ENCODE assay signal across 1 cellular context in the genomic region with DNA sequence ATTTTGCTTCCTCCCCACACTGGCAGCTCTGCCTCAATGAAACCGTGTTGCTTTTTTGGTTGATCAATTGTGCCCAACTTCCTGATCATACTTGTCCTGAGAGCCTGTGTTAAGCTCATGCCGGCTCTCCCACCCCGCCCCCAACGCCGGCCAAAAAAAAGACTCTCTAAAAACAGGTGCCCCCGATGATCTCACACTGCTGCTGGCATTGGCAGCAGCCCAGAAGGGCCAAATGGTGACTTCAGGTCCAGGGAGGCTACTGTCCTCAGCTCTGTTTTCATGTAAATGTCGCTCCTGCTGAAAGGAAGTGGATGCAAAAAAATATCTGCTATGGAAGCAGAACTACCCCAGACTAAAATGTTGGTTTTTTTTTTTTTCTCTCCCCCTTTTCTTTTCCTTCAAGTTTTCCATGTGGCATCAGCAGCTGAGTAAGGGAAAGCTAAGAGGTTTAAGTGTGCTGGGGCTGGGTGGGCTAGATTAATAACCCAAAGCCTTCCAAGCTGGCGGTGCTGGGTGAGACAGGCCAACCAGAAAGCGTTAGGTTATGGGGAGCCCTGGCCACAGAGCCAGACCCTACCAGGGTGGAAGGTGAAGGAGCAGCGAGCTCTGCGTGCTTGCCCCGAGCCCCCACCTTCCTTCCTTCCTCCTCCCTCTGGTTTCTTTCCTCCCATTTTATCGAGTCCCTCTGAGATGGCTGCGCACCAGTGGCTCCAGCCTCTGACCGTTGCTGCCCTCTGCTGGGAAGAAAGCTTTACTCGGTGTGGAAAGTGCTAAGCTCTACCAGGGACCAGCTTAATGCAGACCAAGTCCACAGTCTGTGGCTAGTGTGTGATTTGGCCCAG.
TF ChIP-seq lines count a peak whose summit lies in the region.

No MANE protein-coding gene starts in this region.

TF ChIP-seq in K562, 482 proteins besides CTCF, POLR2A, EP300 and RAD21 (continued from another document):
- TF ChIP-seq, protein P1, sequence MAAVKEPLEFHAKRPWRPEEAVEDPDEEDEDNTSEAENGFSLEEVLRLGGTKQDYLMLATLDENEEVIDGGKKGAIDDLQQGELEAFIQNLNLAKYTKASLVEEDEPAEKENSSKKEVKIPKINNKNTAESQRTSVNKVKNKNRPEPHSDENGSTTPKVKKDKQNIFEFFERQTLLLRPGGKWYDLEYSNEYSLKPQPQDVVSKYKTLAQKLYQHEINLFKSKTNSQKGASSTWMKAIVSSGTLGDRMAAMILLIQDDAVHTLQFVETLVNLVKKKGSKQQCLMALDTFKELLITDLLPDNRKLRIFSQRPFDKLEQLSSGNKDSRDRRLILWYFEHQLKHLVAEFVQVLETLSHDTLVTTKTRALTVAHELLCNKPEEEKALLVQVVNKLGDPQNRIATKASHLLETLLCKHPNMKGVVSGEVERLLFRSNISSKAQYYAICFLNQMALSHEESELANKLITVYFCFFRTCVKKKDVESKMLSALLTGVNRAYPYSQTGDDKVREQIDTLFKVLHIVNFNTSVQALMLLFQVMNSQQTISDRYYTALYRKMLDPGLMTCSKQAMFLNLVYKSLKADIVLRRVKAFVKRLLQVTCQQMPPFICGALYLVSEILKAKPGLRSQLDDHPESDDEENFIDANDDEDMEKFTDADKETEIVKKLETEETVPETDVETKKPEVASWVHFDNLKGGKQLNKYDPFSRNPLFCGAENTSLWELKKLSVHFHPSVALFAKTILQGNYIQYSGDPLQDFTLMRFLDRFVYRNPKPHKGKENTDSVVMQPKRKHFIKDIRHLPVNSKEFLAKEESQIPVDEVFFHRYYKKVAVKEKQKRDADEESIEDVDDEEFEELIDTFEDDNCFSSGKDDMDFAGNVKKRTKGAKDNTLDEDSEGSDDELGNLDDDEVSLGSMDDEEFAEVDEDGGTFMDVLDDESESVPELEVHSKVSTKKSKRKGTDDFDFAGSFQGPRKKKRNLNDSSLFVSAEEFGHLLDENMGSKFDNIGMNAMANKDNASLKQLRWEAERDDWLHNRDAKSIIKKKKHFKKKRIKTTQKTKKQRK (IDR thresholded peaks at IDR 0.05; ENCODE audit: borderline replicate concordance, low read depth, low read length), result no peak
- TF ChIP-seq SNRNP70 (optimal IDR thresholded peaks at IDR 0.05; ENCODE audit: low read depth, low read length) (no peak), MYC (IDR thresholded peaks at IDR 0.05; ENCODE audit: low read depth, low read length) (no peak), MYC (CRISPR knock-in tag; IDR thresholded peaks at IDR 0.05; ENCODE audit: borderline replicate concordance, low read depth) (no peak), HOXB6 (CRISPR knock-in tag; IDR thresholded peaks at IDR 0.05; ENCODE audit: borderline replicate concordance) (no peak), TOE1 (IDR thresholded peaks at IDR 0.05; ENCODE audit: borderline replicate concordance) (no peak), TOE1 (CRISPR knock-in tag; IDR thresholded peaks at IDR 0.05; ENCODE audit: borderline replicate concordance, low read depth) (no peak), NELFE (IDR thresholded peaks at IDR 0.05; ENCODE audit: insufficient read depth, insufficient read length) (no peak), RUNX1 (IDR thresholded peaks at IDR 0.05; ENCODE audit: low read depth) (no peak), ZNF586 (CRISPR knock-in tag; conservative IDR thresholded peaks at IDR 0.05) (no peak), YY1 (IDR thresholded peaks at IDR 0.05; ENCODE audit: borderline replicate concordance in 1 of 3, control insufficient read depth in 1 of 3, extremely low read depth in 1 of 3, insufficient read depth in 3 of 3, insufficient read length in 1 of 3, insufficient replicate concordance in 2 of 3, low read depth in 1 of 3, low read length in 2 of 3) (peak in 2 of 3 experiments; percentile 74 to 86), ZZZ3 (IDR thresholded peaks at IDR 0.05) (no peak), MCM5 (IDR thresholded peaks at IDR 0.05; ENCODE audit: low read depth) (no peak), MAZ (CRISPR knock-in tag; conservative IDR thresholded peaks at IDR 0.05 in 1 of 2, IDR thresholded peaks at IDR 0.05 in 1 of 2) (peak in 1 of 2 experiments; percentile 26; a peak in 1 of 4 replicates), TRIM28 (IDR thresholded peaks at IDR 0.05) (no peak), ZNF224 (CRISPR knock-in tag; IDR thresholded peaks at IDR 0.05) (no peak), BACH1 (tag; IDR thresholded peaks at IDR 0.05) (no peak), CREB1 (IDR thresholded peaks at IDR 0.05) (no peak), CREB1 (CRISPR knock-in tag; IDR thresholded peaks at IDR 0.05) (no peak), NR1H2 (CRISPR knock-in tag; IDR thresholded peaks at IDR 0.05) (no peak), SMC3 (conservative IDR thresholded peaks at IDR 0.05; ENCODE audit: insufficient read depth, low read depth, low read length) (peak; percentile 70), ZNF436 (CRISPR knock-in tag; IDR thresholded peaks at IDR 0.05) (no peak), HDGF (IDR thresholded peaks at IDR 0.05) (no peak), FOSL1 (tag; conservative IDR thresholded peaks at IDR 0.05) (no peak), ZBTB1 (CRISPR knock-in tag; IDR thresholded peaks at IDR 0.05; ENCODE audit: borderline replicate concordance, low read depth) (no peak)
- TF ChIP-seq, protein P2, sequence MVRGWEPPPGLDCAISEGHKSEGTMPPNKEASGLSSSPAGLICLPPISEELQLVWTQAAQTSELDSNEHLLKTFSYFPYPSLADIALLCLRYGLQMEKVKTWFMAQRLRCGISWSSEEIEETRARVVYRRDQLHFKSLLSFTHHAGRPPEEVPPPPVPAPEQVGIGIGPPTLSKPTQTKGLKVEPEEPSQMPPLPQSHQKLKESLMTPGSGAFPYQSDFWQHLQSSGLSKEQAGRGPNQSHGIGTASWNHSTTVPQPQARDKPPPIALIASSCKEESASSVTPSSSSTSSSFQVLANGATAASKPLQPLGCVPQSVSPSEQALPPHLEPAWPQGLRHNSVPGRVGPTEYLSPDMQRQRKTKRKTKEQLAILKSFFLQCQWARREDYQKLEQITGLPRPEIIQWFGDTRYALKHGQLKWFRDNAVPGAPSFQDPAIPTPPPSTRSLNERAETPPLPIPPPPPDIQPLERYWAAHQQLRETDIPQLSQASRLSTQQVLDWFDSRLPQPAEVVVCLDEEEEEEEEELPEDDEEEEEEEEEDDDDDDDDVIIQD (CRISPR knock-in tag; IDR thresholded peaks at IDR 0.05), result no peak
- TF ChIP-seq, protein P3, sequence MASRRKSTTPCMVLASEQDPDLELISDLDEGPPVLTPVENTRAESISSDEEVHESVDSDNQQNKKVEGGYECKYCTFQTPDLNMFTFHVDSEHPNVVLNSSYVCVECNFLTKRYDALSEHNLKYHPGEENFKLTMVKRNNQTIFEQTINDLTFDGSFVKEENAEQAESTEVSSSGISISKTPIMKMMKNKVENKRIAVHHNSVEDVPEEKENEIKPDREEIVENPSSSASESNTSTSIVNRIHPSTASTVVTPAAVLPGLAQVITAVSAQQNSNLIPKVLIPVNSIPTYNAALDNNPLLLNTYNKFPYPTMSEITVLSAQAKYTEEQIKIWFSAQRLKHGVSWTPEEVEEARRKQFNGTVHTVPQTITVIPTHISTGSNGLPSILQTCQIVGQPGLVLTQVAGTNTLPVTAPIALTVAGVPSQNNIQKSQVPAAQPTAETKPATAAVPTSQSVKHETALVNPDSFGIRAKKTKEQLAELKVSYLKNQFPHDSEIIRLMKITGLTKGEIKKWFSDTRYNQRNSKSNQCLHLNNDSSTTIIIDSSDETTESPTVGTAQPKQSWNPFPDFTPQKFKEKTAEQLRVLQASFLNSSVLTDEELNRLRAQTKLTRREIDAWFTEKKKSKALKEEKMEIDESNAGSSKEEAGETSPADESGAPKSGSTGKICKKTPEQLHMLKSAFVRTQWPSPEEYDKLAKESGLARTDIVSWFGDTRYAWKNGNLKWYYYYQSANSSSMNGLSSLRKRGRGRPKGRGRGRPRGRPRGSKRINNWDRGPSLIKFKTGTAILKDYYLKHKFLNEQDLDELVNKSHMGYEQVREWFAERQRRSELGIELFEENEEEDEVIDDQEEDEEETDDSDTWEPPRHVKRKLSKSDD (conservative IDR thresholded peaks at IDR 0.05; ENCODE audit: low read length), result no peak
- TF ChIP-seq, protein P4, sequence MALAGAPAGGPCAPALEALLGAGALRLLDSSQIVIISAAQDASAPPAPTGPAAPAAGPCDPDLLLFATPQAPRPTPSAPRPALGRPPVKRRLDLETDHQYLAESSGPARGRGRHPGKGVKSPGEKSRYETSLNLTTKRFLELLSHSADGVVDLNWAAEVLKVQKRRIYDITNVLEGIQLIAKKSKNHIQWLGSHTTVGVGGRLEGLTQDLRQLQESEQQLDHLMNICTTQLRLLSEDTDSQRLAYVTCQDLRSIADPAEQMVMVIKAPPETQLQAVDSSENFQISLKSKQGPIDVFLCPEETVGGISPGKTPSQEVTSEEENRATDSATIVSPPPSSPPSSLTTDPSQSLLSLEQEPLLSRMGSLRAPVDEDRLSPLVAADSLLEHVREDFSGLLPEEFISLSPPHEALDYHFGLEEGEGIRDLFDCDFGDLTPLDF (CRISPR knock-in tag; IDR thresholded peaks at IDR 0.05), result no peak
